ENCODE assay signal across 9 cellular contexts in genomic region chr21:44089001-44089911, GRCh38.
A peak's percentile ranks its signal among the peaks of the same experiment; 100 is the strongest.
DNase-seq lines count a peak whose midpoint lies in the region; ATAC-seq and TF ChIP-seq lines count a peak whose summit lies in the region.
"Had no signal": no experiment of that assay in that cellular context is flagged by ENCODE, and none has a peak within 500 bp of the region (broad histone marks: within the 10 kb centered on the region; RNA-seq: fewer than 3 reads in every experiment).

No MANE protein-coding gene starts in this region.

- no peak for TF ChIP-seq CTCF in neutrophil (IDR thresholded peaks at IDR 0.05)

- peak overlapping the region; percentile 18 to 33 for H3K4me3 ChIP-seq in neutrophil (ENCODE audit: low read depth in 1 of 2, low read length in 1 of 2)

- peaks cover 64% of the 10 kb centered on the region for H3K36me3 Mint-ChIP-seq in activated naive CD8-positive, alpha-beta T cell treated with anti-CD3 and anti-CD28 coated beads, Interleukin-2, amount 50 U/mL, for 24 hours (ENCODE audit: low read depth)

- H3K4me3 Mint-ChIP-seq in activated naive CD8-positive, alpha-beta T cell treated with anti-CD3 and anti-CD28 coated beads, Interleukin-2, amount 50 U/mL, for 24 hours, result no peak overlapping the region

- H3K9me3 ChIP-seq in neutrophil, result no peaks in the 10 kb centered on the region

- ATAC-seq in GM18511 (IDR thresholded peaks at IDR 0.05; ENCODE audit: unreplicated experiment), result peak; percentile 72
- peak; percentile 42 for ATAC-seq in activated naive CD8-positive, alpha-beta T cell treated with anti-CD3 and anti-CD28 coated beads, Interleukin-2, amount 50 U/mL, for 24 hours
- ATAC-seq in HG02763 (IDR thresholded peaks at IDR 0.05; ENCODE audit: unreplicated experiment), result no peak

- peak overlapping the region; percentile 67 for H3K27ac Mint-ChIP-seq in activated naive CD8-positive, alpha-beta T cell treated with anti-CD3 and anti-CD28 coated beads, Interleukin-2, amount 50 U/mL, for 24 hours

- peaks cover 87% of the 10 kb centered on the region for H3K36me3 ChIP-seq in neutrophil

- H3K4me1 ChIP-seq in neutrophil (ENCODE audit: control insufficient read depth in 1 of 2, insufficient read depth in 1 of 2, low read depth in 1 of 2, low read length in 1 of 2), result peaks cover 36 to 38% of the 10 kb centered on the region in 2 experiments

- in situ Hi-C loops in KBM-7 (cut with MboI; ENCODE audit: low pct_unique_long_range_greater_than_20kb, low sequenced_read_pairs), result no loop called here

- H3K27me3 Mint-ChIP-seq in activated naive CD8-positive, alpha-beta T cell treated with anti-CD3 and anti-CD28 coated beads, Interleukin-2, amount 50 U/mL, for 24 hours, result no peaks in the 10 kb centered on the region

- no peaks in the 10 kb centered on the region for H3K9me3 Mint-ChIP-seq in activated naive CD8-positive, alpha-beta T cell treated with anti-CD3 and anti-CD28 coated beads, Interleukin-2, amount 50 U/mL, for 24 hours

- peak overlapping the region; percentile 86 for H3K27ac ChIP-seq in neutrophil

- peaks cover 65% of the 10 kb centered on the region for H3K4me1 Mint-ChIP-seq in activated naive CD8-positive, alpha-beta T cell treated with anti-CD3 and anti-CD28 coated beads, Interleukin-2, amount 50 U/mL, for 24 hours

- DNase-seq in KBM-7, result peak; percentile 10
- DNase-seq in activated naive CD8-positive, alpha-beta T cell treated with anti-CD3 and anti-CD28 coated beads, Interleukin-2, amount 50 U/mL, for 24 hours, result no peak
- DNase-seq in DMS114 treated with DMSO at 0.1 percent for 48 hours (lab: John Stamatoyannopoulos, UW; ENCODE audit: unreplicated experiment), result no peak
- DNase-seq in cerebellar nuclear complex (lab: John Stamatoyannopoulos, UW), result no peak
- no peak for DNase-seq in medulla oblongata (ENCODE audit: extremely low spot score)
- DNase-seq: SHP77 treated with DMSO at 0.1 percent for 48 hours had no signal

- no peaks in the 10 kb centered on the region for H3K27me3 ChIP-seq in neutrophil
